13 cellular contexts compared by ENCODE assay signal in the genomic region with DNA sequence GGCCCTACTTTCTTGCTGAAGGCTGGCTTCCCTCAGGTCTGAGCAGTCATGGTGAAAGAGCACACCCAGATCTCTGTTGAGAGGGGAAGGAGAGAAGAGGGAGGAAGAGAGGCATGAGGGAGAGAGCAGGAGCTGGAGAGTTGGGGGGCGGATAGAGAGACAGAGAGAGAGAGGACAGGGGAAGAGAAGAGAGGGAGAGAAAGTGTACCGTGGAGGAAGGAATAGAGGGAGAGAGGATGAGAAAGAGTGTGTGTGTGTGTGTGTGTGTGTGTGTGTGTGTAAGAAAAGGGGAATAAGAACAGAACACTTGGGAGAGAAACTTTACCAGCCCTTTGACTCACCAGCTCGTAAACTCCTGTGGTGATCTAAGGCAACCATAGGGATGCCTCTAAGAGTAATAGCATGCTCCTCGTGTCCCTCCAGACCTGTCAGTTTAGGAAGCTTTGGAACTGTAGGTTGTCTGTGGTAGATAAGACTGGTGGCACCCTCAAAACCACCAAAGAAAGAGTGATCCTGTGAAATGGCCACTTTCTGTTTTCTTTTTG. TPM values are rescaled to one million over a fixed set of nuclear protein-coding genes. Genes with fewer than 3 reads are reported as not detected.
DNase-seq lines count a peak whose midpoint lies in the region; ATAC-seq lines count a peak whose summit lies in the region.
"Had no signal": no experiment of that assay in that cellular context is flagged by ENCODE, and none has a peak within 500 bp of the region (broad histone marks: within the 10 kb centered on the region; RNA-seq: fewer than 3 reads in every experiment).

No MANE protein-coding gene starts in this region.

- DNase-seq in A172 (ENCODE audit: low spot score) (peak; percentile 33), GF-D8 (lab: John Stamatoyannopoulos, UW) (peak; percentile 15), RPMI7951 (ENCODE audit: low read depth) (peak; percentile 42), islet precursor cell (peak; percentile 79), NCI-H82 (lab: John Stamatoyannopoulos, UW) (no peak), NCI-H1436 treated with DMSO at 0.1 percent for 48 hours (lab: John Stamatoyannopoulos, UW) (no peak), NCI-H146 (lab: John Stamatoyannopoulos, UW) (no peak)
- DNase-seq: activated gamma-delta T cell, aorta, H7, NCI-H526 treated with DMSO at 0.1 percent for 48 hours, substantia nigra had no signal

- no peak for ATAC-seq in HG03175 (IDR thresholded peaks at IDR 0.05; ENCODE audit: unreplicated experiment)

RNA-seq across cellular contexts. Expression of a gene that starts 18.1 kb away (rescaled TPM):
- total RNA-seq in A172 (2014; rRNA removed; shearing (Covaris generic)), result 5.6 and 6.9 TPM in 2 replicates
- total RNA-seq in RPMI7951 (2014; rRNA removed; shearing (Covaris generic)), result 6.4 and 7.4 TPM in 2 replicates

RNA-seq across cellular contexts. Expression of a gene that starts 50.6 kb away (rescaled TPM):
- 262 and 270 TPM in 2 replicates for total RNA-seq in A172 (2014; rRNA removed; shearing (Covaris generic))
- total RNA-seq in RPMI7951 (2014; rRNA removed; shearing (Covaris generic)), result 257 and 259 TPM in 2 replicates

RNA-seq across cellular contexts. Expression of a gene that starts 50.6 kb away (rescaled TPM):
- total RNA-seq in A172 (2014; rRNA removed; shearing (Covaris generic)), result 0.10 and 0.12 TPM in 2 replicates
- total RNA-seq in RPMI7951 (2014; rRNA removed; shearing (Covaris generic)), result 0.10 and 0.12 TPM in 2 replicates

Comparison
In these comparisons a context has a peak if more than half of its experiments do, and no peak if none do; other contexts are left out.
1. DNase-seq: peak in A172 (single experiment), GF-D8 (single experiment), RPMI7951 (single experiment) and islet precursor cell (single experiment); none in NCI-H82 (single experiment), NCI-H1436 treated with DMSO at 0.1 percent for 48 hours (single experiment) and NCI-H146 (single experiment).